17 cellular contexts compared by ENCODE assay signal in genomic region chr4:95505801-95506200, GRCh38. TPM values are rescaled to one million over a fixed set of nuclear protein-coding genes. Genes with fewer than 3 reads are reported as not detected.
DNase-seq lines count a peak whose midpoint lies in the region; ATAC-seq and TF ChIP-seq lines count a peak whose summit lies in the region.
"Had no signal": no experiment of that assay in that cellular context is flagged by ENCODE, and none has a peak within 500 bp of the region (broad histone marks: within the 10 kb centered on the region; RNA-seq: fewer than 3 reads in every experiment).

No MANE protein-coding gene starts in this region.

- no peak overlapping the region for H3K4ac ChIP-seq in mesenchymal stem cell (ENCODE audit: low read depth in 1 of 2, low read length in 2 of 2)

- H2BK120ac ChIP-seq in mesenchymal stem cell (ENCODE audit: low read depth, low read length), result no peak overlapping the region

- H3K4me1 ChIP-seq in breast epithelium (peaks cover 0 to 7% of the 10 kb centered on the region in 2 donors), mesenchymal stem cell (ENCODE audit: control insufficient read depth, insufficient read depth, low read depth, low read length) (no peaks in the 10 kb centered on the region)

- BruUV-seq in MCF 10A (replicated peaks; lab: Mats Ljungman, UMichigan), result no TSS peak

- H3K27me3 ChIP-seq in breast epithelium, result no peaks in the 10 kb centered on the region
- H3K27me3 ChIP-seq in mesenchymal stem cell (ENCODE audit: control insufficient read depth in 1 of 2, insufficient read depth in 1 of 2, low read length in 2 of 2), result no peaks in the 10 kb centered on the region

- H3K79me1 ChIP-seq in mesenchymal stem cell (replicated peaks; ENCODE audit: low read length, poor library complexity, severe bottlenecking), result no peaks in the 10 kb centered on the region

- no peaks in the 10 kb centered on the region for H3K36me3 ChIP-seq in breast epithelium
- H3K36me3 ChIP-seq in mesenchymal stem cell (ENCODE audit: control insufficient read depth in 1 of 2, insufficient read depth in 2 of 2, low read depth in 1 of 2, low read length in 2 of 2), result no peaks in the 10 kb centered on the region

- no peak overlapping the region for H3K18ac ChIP-seq in mesenchymal stem cell (ENCODE audit: low read depth in 1 of 2, low read length in 2 of 2)

- no peak overlapping the region for H2AFZ ChIP-seq in mesenchymal stem cell (ENCODE audit: low read depth, low read length)

- peak overlapping the region; percentile 55 to 67 for H3K27ac ChIP-seq in breast epithelium
- no peak overlapping the region for H3K27ac ChIP-seq in mesenchymal stem cell (ENCODE audit: low read length, poor library complexity, severe bottlenecking)

- CTCF ChIA-PET in MCF 10A (lab: Yijun Ruan, JAX), result no interaction called here

- DNase-seq in breast epithelium (ENCODE audit: low spot score in 2 of 2) (no peak), MCF 10A (ENCODE audit: unreplicated experiment) (no peak), mesenchymal stem cell (peak; percentile 22), type B pancreatic cell (ENCODE audit: extremely low spot score, unreplicated experiment) (no peak), A172 (ENCODE audit: low spot score) (no peak), cerebellum (ENCODE audit: low spot score) (no peak), sciatic nerve (ENCODE audit: low spot score) (no peak)
- DNase-seq: 8988T, DMS153, H7, Kasumi-1, NCI-H1417, NCI-H1930, NCI-H2171 treated with DMSO at 0.1 percent for 48 hours, NCI-H774, SHP77 had no signal

- no peak overlapping the region for H2BK15ac ChIP-seq in mesenchymal stem cell (ENCODE audit: low read depth, poor library complexity, severe bottlenecking)

- TF ChIP-seq CTCF in breast epithelium (IDR thresholded peaks at IDR 0.05), result no peak
- TF ChIP-seq CTCF in MCF 10A (IDR thresholded peaks at IDR 0.05; ENCODE audit: unreplicated experiment), result no peak
- no peak for TF ChIP-seq CTCF in brain (conservative IDR thresholded peaks at IDR 0.05)
- TF ChIP-seq CTCF in type B pancreatic cell (conservative IDR thresholded peaks at IDR 0.05), result no peak

- no peaks in the 10 kb centered on the region for H3K9me3 ChIP-seq in breast epithelium
- H3K9me3 ChIP-seq in mesenchymal stem cell (ENCODE audit: control insufficient read depth, low read length), result no peaks in the 10 kb centered on the region

- H3K9me3 Mint-ChIP-seq in MCF 10A (ENCODE audit: unreplicated experiment) (no peaks in the 10 kb centered on the region), brain (peaks cover 0 to 4% (median 0%) of the 10 kb centered on the region in 5 experiments), type B pancreatic cell (peaks cover 4% of the 10 kb centered on the region)

- no peak overlapping the region for H3K9ac ChIP-seq in mesenchymal stem cell (ENCODE audit: low read length)

- no peak overlapping the region for H3K27ac Mint-ChIP-seq in MCF 10A (ENCODE audit: low read depth, unreplicated experiment)
- H3K27ac Mint-ChIP-seq in brain, result peak overlapping the region in 3 of 5 experiments; percentile 14 to 51 (median 27)
- H3K27ac Mint-ChIP-seq in type B pancreatic cell, result peak overlapping the region; percentile 8

- no peak for ATAC-seq in sciatic nerve

- H3K4me1 Mint-ChIP-seq in MCF 10A (ENCODE audit: insufficient read depth, unreplicated experiment), result peaks cover 13% of the 10 kb centered on the region
- H3K4me1 Mint-ChIP-seq in brain, result peaks cover 30% of the 10 kb centered on the region
- peaks cover 30% of the 10 kb centered on the region for H3K4me1 Mint-ChIP-seq in type B pancreatic cell (ENCODE audit: unreplicated experiment)

- H3K36me3 Mint-ChIP-seq in MCF 10A (ENCODE audit: insufficient read depth, unreplicated experiment) (no peaks in the 10 kb centered on the region), brain (no peaks in the 10 kb centered on the region), type B pancreatic cell (peaks cover 23% of the 10 kb centered on the region)

- no peak overlapping the region for H2AK5ac ChIP-seq in mesenchymal stem cell (ENCODE audit: low read length, severe bottlenecking)

- no peak overlapping the region for H3K4me2 ChIP-seq in mesenchymal stem cell (ENCODE audit: low read length, poor library complexity, severe bottlenecking)

- no peak overlapping the region for H3K4me3 ChIP-seq in breast epithelium
- no peak overlapping the region for H3K4me3 ChIP-seq in mesenchymal stem cell (ENCODE audit: insufficient read depth in 1 of 2, low read depth in 1 of 2, low read length in 2 of 2)

- no peak overlapping the region for H2BK12ac ChIP-seq in mesenchymal stem cell (ENCODE audit: low read length in 2 of 2)

- intact Hi-C loops in breast epithelium (cut with DNase I; ENCODE audit: low total_unique reads) (no loop called here), MCF 10A (cut with micrococcal nuclease) (no loop called here), sciatic nerve (cut with DNase I) (no loop called here)

- no peak overlapping the region for H4K91ac ChIP-seq in mesenchymal stem cell (ENCODE audit: low read length)

- no peak overlapping the region for H3K23ac ChIP-seq in mesenchymal stem cell (ENCODE audit: low read length in 2 of 2)

- POLR2A ChIA-PET in MCF 10A (lab: Yijun Ruan, JAX), result no interaction called here

- H4K8ac ChIP-seq in mesenchymal stem cell (ENCODE audit: low read length), result no peak overlapping the region

- no peak overlapping the region for H2BK5ac ChIP-seq in mesenchymal stem cell (ENCODE audit: low read depth, low read length, poor library complexity, severe bottlenecking)

- no peak for TF ChIP-seq POLR2A in breast epithelium (IDR thresholded peaks at IDR 0.05)

- H3K27me3 Mint-ChIP-seq in MCF 10A (ENCODE audit: insufficient read depth, unreplicated experiment) (no peaks in the 10 kb centered on the region), brain (peaks cover 50% of the 10 kb centered on the region), type B pancreatic cell (peaks cover 29% of the 10 kb centered on the region)

- H3K14ac ChIP-seq in mesenchymal stem cell (ENCODE audit: low read length in 2 of 2), result no peak overlapping the region

- H3K4me3 Mint-ChIP-seq in MCF 10A (ENCODE audit: unreplicated experiment), result no peak overlapping the region
- H3K4me3 Mint-ChIP-seq in brain, result peak overlapping the region in 1 of 5 experiments; percentile 16
- H3K4me3 Mint-ChIP-seq in type B pancreatic cell, result no peak overlapping the region

RNA-seq across cellular contexts. Expression of gene UNC5C, which starts 43.0 kb away (rescaled TPM):
- 10 to 100 TPM in 1 of 3 donors, 1 to 10 TPM in 2; 6.2 to 20.9 (median 6.2) TPM for total RNA-seq in breast epithelium
- total RNA-seq in MCF 10A (2022), result not detected in 2 replicates
- 3.7 TPM for polyA plus RNA-seq in brain (ENCODE audit: insufficient read depth, low read depth, low replicate concordance)
- 14.9 TPM for polyA plus RNA-seq in mesenchymal stem cell (2013, experiment 1 of 2)
- 14.1 TPM for polyA plus RNA-seq in mesenchymal stem cell (2013, experiment 2 of 2)
- total RNA-seq in type B pancreatic cell (ENCODE audit: low replicate concordance), result 20.5 and 95.0 TPM in 2 replicates
- 17.4 and 20.0 TPM in 2 replicates for total RNA-seq in A172 (2014; rRNA removed; shearing (Covaris generic))
- 114 TPM for total RNA-seq in cerebellum
- total RNA-seq in sciatic nerve, result 4.5 TPM
